11 cellular contexts compared by ENCODE assay signal in the genomic region with DNA sequence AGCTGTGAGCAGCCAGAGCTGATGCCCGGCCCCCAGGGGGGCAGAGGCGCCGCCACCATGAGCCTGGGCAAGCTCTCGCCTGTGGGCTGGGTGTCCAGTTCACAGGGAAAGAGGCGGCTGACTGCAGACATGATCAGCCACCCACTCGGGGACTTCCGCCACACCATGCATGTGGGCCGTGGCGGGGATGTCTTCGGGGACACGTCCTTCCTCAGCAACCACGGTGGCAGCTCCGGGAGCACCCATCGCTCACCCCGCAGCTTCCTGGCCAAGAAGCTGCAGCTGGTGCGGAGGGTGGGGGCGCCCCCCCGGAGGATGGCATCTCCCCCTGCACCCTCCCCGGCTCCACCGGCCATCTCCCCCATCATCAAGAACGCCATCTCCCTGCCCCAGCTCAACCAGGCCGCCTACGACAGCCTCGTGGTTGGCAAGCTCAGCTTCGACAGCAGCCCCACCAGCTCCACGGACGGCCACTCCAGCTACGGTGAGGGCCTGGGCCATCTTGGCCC. TPM values are rescaled to one million over a fixed set of nuclear protein-coding genes. Genes with fewer than 3 reads are reported as not detected.
DNase-seq lines count a peak whose midpoint lies in the region; ATAC-seq and TF ChIP-seq lines count a peak whose summit lies in the region.
"Had no signal": no experiment of that assay in that cellular context is flagged by ENCODE, and none has a peak within 500 bp of the region (broad histone marks: within the 10 kb centered on the region; RNA-seq: fewer than 3 reads in every experiment).

No MANE protein-coding gene starts in this region.

- TF ChIP-seq CTCF in tibial nerve (IDR thresholded peaks at IDR 0.05): no peak

- H3K79me2 ChIP-seq in GM23248 (ENCODE audit: insufficient read depth): peaks cover 90% of the 10 kb centered on the region

- peaks cover 40% of the 10 kb centered on the region for H3K27me3 Mint-ChIP-seq in activated naive CD8-positive, alpha-beta T cell treated with anti-CD3 and anti-CD28 coated beads for 36 hours

- in situ Hi-C loops in GM23248 (cut with MboI): no loop called here

- H4K20me1 ChIP-seq in GM23248 (ENCODE audit: insufficient read depth): peaks cover 18% of the 10 kb centered on the region; the same call in 1 of the 2 replicates

- no peak overlapping the region for H3K9ac ChIP-seq in GM23248
- H3K9ac ChIP-seq: neural progenitor cell had no signal

- H3K9me3 ChIP-seq in tibial nerve (no peaks in the 10 kb centered on the region), GM23248 (ENCODE audit: low read depth) (no peaks in the 10 kb centered on the region)

- H3K4me3 ChIP-seq in tibial nerve (peak overlapping the region in 1 of 4 donors; percentile 0), GM23248 (no peak overlapping the region)
- H3K4me3 ChIP-seq: neural progenitor cell had no signal

- H3K27ac ChIP-seq in tibial nerve (peak overlapping the region; percentile 58 to 100 (median 100)), GM23248 (no peak overlapping the region)
- H3K27ac ChIP-seq: neural progenitor cell had no signal

- peaks cover 57% of the 10 kb centered on the region for H3F3A ChIP-seq in GM23248 (ENCODE audit: insufficient read depth)

- no peak for TF ChIP-seq POLR2A in tibial nerve (IDR thresholded peaks at IDR 0.05)

- no peak for ATAC-seq in GM18517 (IDR thresholded peaks at IDR 0.05; ENCODE audit: unreplicated experiment)

- H3K36me3 ChIP-seq in tibial nerve (peaks cover 0 to 31% (median 0%) of the 10 kb centered on the region in 3 donors), GM23248 (ENCODE audit: low read depth) (peaks cover 32% of the 10 kb centered on the region; the same call in 1 of the 2 replicates)
- H3K36me3 ChIP-seq: neural progenitor cell had no signal

- WGBS in tibial nerve, 2 donors: 22 to 40% methylated on average over 26 to 28 of the region's 28 CpGs
- WGBS in GM23248 (ENCODE audit: low coverage in 1 of 2, low lambda C conversion rate in 2 of 2, missing lambda C conversion rate in 2 of 2), 2 experiments: 83 to 93% methylated on average over 22 to 26 of the region's 28 CpGs

- H3K4me1 Mint-ChIP-seq in activated naive CD8-positive, alpha-beta T cell treated with anti-CD3 and anti-CD28 coated beads for 36 hours: peaks cover 25% of the 10 kb centered on the region

- no peak overlapping the region for H2AFZ ChIP-seq in GM23248
- H2AFZ ChIP-seq: neural progenitor cell had no signal

- DNase-seq in T-helper 2 cell (peak in 3 of 5 experiments; percentile 17 to 57 (median 40)), medulla oblongata (ENCODE audit: extremely low spot score) (peak; percentile 58), tibial nerve (ENCODE audit: low spot score in 2 of 2) (no peak), NCI-H1105 treated with DMSO at 0.1 percent for 48 hours (lab: John Stamatoyannopoulos, UW) (no peak), GM23248 (no peak)
- peak; percentile 42 for DNase-seq in activated naive CD8-positive, alpha-beta T cell treated with anti-CD3 and anti-CD28 coated beads for 36 hours
- DNase-seq: effector CD8-positive, alpha-beta T cell had no signal

- H3K9me2 ChIP-seq in GM23248 (ENCODE audit: insufficient read depth): no peaks in the 10 kb centered on the region

- peak overlapping the region; percentile 36 for H3K27ac Mint-ChIP-seq in activated naive CD8-positive, alpha-beta T cell treated with anti-CD3 and anti-CD28 coated beads for 36 hours
- H3K27ac Mint-ChIP-seq: neural progenitor cell had no signal

- H3K4me2 ChIP-seq in GM23248 (ENCODE audit: unreplicated experiment): no peak overlapping the region
- H3K4me2 ChIP-seq: neural progenitor cell had no signal

- peaks cover 6 to 100% (median 78%) of the 10 kb centered on the region in 4 donors for H3K4me1 ChIP-seq in tibial nerve
- H3K4me1 ChIP-seq in GM23248 (ENCODE audit: insufficient read depth): peaks cover 38% of the 10 kb centered on the region

- H3K4me3 Mint-ChIP-seq in activated naive CD8-positive, alpha-beta T cell treated with anti-CD3 and anti-CD28 coated beads for 36 hours: peak overlapping the region; percentile 47
- H3K4me3 Mint-ChIP-seq: neural progenitor cell had no signal

- no peaks in the 10 kb centered on the region for H3K36me3 Mint-ChIP-seq in activated naive CD8-positive, alpha-beta T cell treated with anti-CD3 and anti-CD28 coated beads for 36 hours

- no peak for TF ChIP-seq EP300 in tibial nerve (IDR thresholded peaks at IDR 0.05)

- H3K9me3 Mint-ChIP-seq in activated naive CD8-positive, alpha-beta T cell treated with anti-CD3 and anti-CD28 coated beads for 36 hours: no peaks in the 10 kb centered on the region
- H3K9me3 Mint-ChIP-seq: neural progenitor cell had no signal

- H3K27me3 ChIP-seq in tibial nerve (no peaks in the 10 kb centered on the region), GM23248 (replicated peaks; ENCODE audit: insufficient read depth) (no peaks in the 10 kb centered on the region)

RNA-seq across cellular contexts. Expression of gene CDC42EP1, which starts 6.1 kb away (rescaled TPM):
- under 1 TPM; 0.25 to 0.32 TPM for total RNA-seq in activated naive CD8-positive, alpha-beta T cell treated with anti-CD3 and anti-CD28 coated beads for 36 hours
- total RNA-seq in tibial nerve: 10 to 100 TPM; 28.4 to 53.4 (median 33.4) TPM
- total RNA-seq in GM23248 (2014; rRNA removed; shearing (Covaris generic)): 59.7 and 83.8 TPM in 2 replicates
- polyA plus RNA-seq in GM23248 (2016; fragmentation: Nextera tagmentation; extraction: Ambion mirVana): 122 and 130 TPM in 2 replicates

RNA-seq across cellular contexts. Expression of gene LGALS2, which starts 13.5 kb away (rescaled TPM):
- total RNA-seq in activated naive CD8-positive, alpha-beta T cell treated with anti-CD3 and anti-CD28 coated beads for 36 hours: not detected
- total RNA-seq in tibial nerve: not detected
- not detected in 2 replicates for total RNA-seq in GM23248 (2014; rRNA removed; shearing (Covaris generic))
- 0.35 and 0.91 TPM in 2 replicates for polyA plus RNA-seq in GM23248 (2016; fragmentation: Nextera tagmentation; extraction: Ambion mirVana)
- total RNA-seq: SK-MEL-5, urinary bladder had no signal

RNA-seq across cellular contexts. Expression of gene GGA1, which starts 42.3 kb away (rescaled TPM):
- total RNA-seq in activated naive CD8-positive, alpha-beta T cell treated with anti-CD3 and anti-CD28 coated beads for 36 hours: 10 to 100 TPM; 56.3 to 61.9 TPM
- 10 to 100 TPM; 66.3 to 99.0 (median 77.2) TPM for total RNA-seq in tibial nerve
- total RNA-seq in GM23248 (2014; rRNA removed; shearing (Covaris generic)): 29.7 and 36.9 TPM in 2 replicates
- polyA plus RNA-seq in GM23248 (2016; fragmentation: Nextera tagmentation; extraction: Ambion mirVana): 29.7 and 29.9 TPM in 2 replicates

RNA-seq across cellular contexts. Expression of gene CARD10, which starts 47.2 kb away (rescaled TPM):
- total RNA-seq in activated naive CD8-positive, alpha-beta T cell treated with anti-CD3 and anti-CD28 coated beads for 36 hours: under 1 TPM; 0.06 to 0.14 TPM
- total RNA-seq in tibial nerve: 10 to 100 TPM; 12.5 to 21.6 (median 17.0) TPM
- 4.4 and 8.3 TPM in 2 replicates for total RNA-seq in GM23248 (2014; rRNA removed; shearing (Covaris generic))
- 2.7 and 2.8 TPM in 2 replicates for polyA plus RNA-seq in GM23248 (2016; fragmentation: Nextera tagmentation; extraction: Ambion mirVana)

Comparison
In these comparisons a context has a peak if more than half of its experiments do, and no peak if none do; other contexts are left out.
1. DNase-seq: peak in T-helper 2 cell (3 of 5), activated naive CD8-positive, alpha-beta T cell treated with anti-CD3 and anti-CD28 coated beads for 36 hours (single experiment) and medulla oblongata (single experiment); none in tibial nerve (0 of 2), NCI-H1105 treated with DMSO at 0.1 percent for 48 hours (single experiment) and GM23248 (single experiment).
2. RNA of gene CDC42EP1, which starts 6.1 kb away (total RNA-seq): 59.7 to 83.8 TPM in GM23248 and 28.4 to 53.4 TPM in tibial nerve; 0.25 to 0.32 TPM in activated naive CD8-positive, alpha-beta T cell treated with anti-CD3 and anti-CD28 coated beads for 36 hours; every median in the first group is over 10 times any median in the second.